ENCODE assay signal across 8 cellular contexts in the genomic region with DNA sequence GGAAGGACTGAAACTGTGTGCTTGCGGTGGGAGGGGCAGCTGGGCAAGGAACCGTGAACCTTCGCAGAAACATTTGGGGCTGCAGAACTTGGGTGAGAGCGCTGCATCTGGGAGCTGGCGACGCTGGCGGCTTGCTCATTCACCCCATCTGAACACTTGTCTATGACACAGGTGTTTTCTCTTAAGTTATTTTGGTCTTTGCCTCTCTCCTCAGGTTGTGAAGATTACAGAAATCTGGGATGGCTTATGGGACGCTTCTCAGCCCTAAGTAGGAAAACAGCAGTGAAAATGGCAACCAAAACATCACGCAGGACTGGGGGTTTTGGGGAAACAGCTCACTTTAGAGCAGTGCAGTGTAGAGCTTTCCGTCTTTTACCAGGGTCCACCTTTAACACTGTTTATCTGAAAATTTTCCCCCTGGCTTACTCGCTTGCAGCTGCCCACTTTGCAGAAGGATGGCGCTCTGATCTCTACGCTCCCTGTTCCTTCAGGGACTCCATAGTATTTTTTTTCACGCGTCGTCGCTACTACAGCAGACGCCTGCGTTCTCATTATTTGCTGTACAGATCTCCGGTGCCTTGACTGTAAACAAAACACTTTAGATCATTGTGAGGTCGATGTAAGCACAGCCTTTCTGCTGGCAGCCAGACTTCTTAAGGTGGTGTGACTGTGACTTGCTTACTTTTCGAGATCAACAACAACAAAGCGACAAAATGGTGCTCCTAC.
A peak's percentile ranks its signal among the peaks of the same experiment; 100 is the strongest.
DNase-seq lines count a peak whose midpoint lies in the region; ATAC-seq and TF ChIP-seq lines count a peak whose summit lies in the region.

No MANE protein-coding gene starts in this region.

- peak overlapping the region; percentile 97 for H3K4me2 ChIP-seq in OCI-LY3 (ENCODE audit: low read length)

- H3K4me1 ChIP-seq in OCI-LY3 (ENCODE audit: low read length), result peaks cover 33% of the 10 kb centered on the region
- peaks cover 24% of the 10 kb centered on the region for H3K4me1 ChIP-seq in adipocyte (ENCODE audit: control insufficient read depth, insufficient read depth, low read length)
- H3K4me1 ChIP-seq in iPS-20b (ENCODE audit: insufficient read depth, low read length), result peaks cover 24% of the 10 kb centered on the region; the same call in 1 of the 2 replicates

- H3K36me3 ChIP-seq in OCI-LY3 (replicated peaks; ENCODE audit: low read depth, low read length) (peaks cover 16% of the 10 kb centered on the region), adipocyte (ENCODE audit: control insufficient read depth, insufficient read depth, low read length, severe bottlenecking) (peaks cover under 1% of the 10 kb centered on the region), iPS-20b (ENCODE audit: insufficient read depth, low read depth, low read length) (peaks cover 7% of the 10 kb centered on the region)

- peak; percentile 43 for TF ChIP-seq CTCF in OCI-LY3 (IDR thresholded peaks at IDR 0.05; ENCODE audit: low read depth, low read length)

- H3K27ac ChIP-seq in OCI-LY3 (ENCODE audit: low read length) (peak overlapping the region; percentile 29), iPS-20b (ENCODE audit: low read length) (no peak overlapping the region)

- DNase-seq in GF-D8 (lab: John Stamatoyannopoulos, UW) (peak; percentile 27), adipocyte (ENCODE audit: low read depth) (peak; percentile 48), SHP77 treated with DMSO at 0.1 percent for 48 hours (lab: John Stamatoyannopoulos, UW) (no peak)
- DNase-seq in stimulated activated CD4-positive, alpha-beta T cell treated with anti-CD3 and anti-CD28 coated beads, Interleukin-1b, Interleukin-23, amount 100 ng/mL, for 48 hours, result peak; percentile 42

- H3K4me3 ChIP-seq in OCI-LY3 (ENCODE audit: low read length) (peak overlapping the region; percentile 97), adipocyte (ENCODE audit: low read length) (peak overlapping the region; percentile 79), iPS-20b (ENCODE audit: low read length) (peak overlapping the region; percentile 51)

- H3K9me3 ChIP-seq in OCI-LY3 (ENCODE audit: insufficient read depth, low read length) (no peaks in the 10 kb centered on the region), adipocyte (ENCODE audit: control insufficient read depth, low read length) (no peaks in the 10 kb centered on the region), iPS-20b (ENCODE audit: insufficient read depth, low read depth, low read length) (no peaks in the 10 kb centered on the region)

- H4K20me1 ChIP-seq in OCI-LY3 (ENCODE audit: insufficient read depth, low read length), result peaks cover 11% of the 10 kb centered on the region; the same call in 1 of the 2 replicates

- peaks cover 23% of the 10 kb centered on the region for H3K79me2 ChIP-seq in OCI-LY3 (ENCODE audit: low read length)

- H3K27me3 ChIP-seq in OCI-LY3 (ENCODE audit: low read depth, low read length), result no peaks in the 10 kb centered on the region
- H3K27me3 ChIP-seq in adipocyte (replicated peaks; ENCODE audit: control insufficient read depth, insufficient read depth, low read length), result no peaks in the 10 kb centered on the region
- peaks cover 46% of the 10 kb centered on the region for H3K27me3 ChIP-seq in iPS-20b (ENCODE audit: insufficient read depth, low read length)

- ATAC-seq in HG02678 (IDR thresholded peaks at IDR 0.05; ENCODE audit: unreplicated experiment) (peak; percentile 31), HG03025 (IDR thresholded peaks at IDR 0.05; ENCODE audit: low FRiP score, unreplicated experiment) (no peak)

- H2AFZ ChIP-seq in OCI-LY3 (ENCODE audit: low read depth, low read length), result peak overlapping the region; percentile 50; the same call in 1 of the 2 replicates

- H3K9ac ChIP-seq in OCI-LY3 (ENCODE audit: low read length) (peak overlapping the region; percentile 43), adipocyte (ENCODE audit: low read length) (peak overlapping the region; percentile 73), iPS-20b (ENCODE audit: low read depth, low read length) (peak overlapping the region; percentile 50; the same call in 1 of the 2 replicates)
